In the genomic region with DNA sequence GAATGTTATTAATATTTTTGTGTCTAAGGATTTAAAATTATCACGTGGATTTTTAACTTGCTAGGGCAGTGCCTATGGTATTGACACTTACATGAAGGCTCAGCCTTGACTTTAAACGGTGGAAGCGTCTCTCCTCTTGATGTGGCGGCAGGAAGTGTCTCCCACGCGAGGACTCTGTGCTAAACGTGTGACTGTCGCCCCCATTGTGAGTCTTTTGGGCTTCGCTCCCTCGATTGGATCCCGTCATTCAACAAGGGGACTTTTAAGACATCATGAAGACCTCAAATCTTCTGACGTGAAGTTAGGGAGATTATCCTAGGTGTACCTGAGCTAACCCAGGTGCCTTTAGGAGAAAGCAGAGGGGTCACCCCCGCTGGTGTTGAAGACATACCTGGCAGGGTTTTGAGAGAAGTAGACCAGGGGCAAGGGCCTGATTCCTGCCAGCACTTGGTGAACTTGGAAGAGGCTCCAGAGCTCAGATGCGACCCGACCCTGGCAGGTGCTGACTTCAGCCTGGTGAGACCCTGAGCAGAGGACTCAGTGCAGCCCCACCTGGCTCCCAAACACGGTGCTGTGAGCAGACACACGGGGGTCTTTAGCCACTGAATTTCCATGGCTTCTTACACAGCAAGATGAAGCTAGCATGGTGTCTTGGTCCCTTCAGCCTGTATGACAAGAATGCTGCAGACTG, we compare ENCODE assay signal across 26 cellular contexts. TPM values are rescaled to one million over a fixed set of nuclear protein-coding genes. Genes with fewer than 3 reads are reported as not detected.
"Had no signal": no experiment of that assay in that cellular context is flagged by ENCODE, and none has a peak within 500 bp of the region (broad histone marks: within the 10 kb centered on the region; RNA-seq: fewer than 3 reads in every experiment).

No MANE protein-coding gene starts in this region.

- H3K36me3 ChIP-seq: gastrocnemius medialis, left lung, lower lobe of right lung had no signal

- H3K27me3 ChIP-seq: esophagus squamous epithelium, gastrocnemius medialis had no signal

- H3K27ac Mint-ChIP-seq: dendritic cell treated with granulocyte-macrophage colony-stimulating factor and Interleukin-4, amounts not matched to agents 40 ng/mL and 50 ng/mL, for 4 days; effector memory CD8-positive, alpha-beta T cell; endodermal cell had no signal

- ATAC-seq: effector memory CD8-positive, alpha-beta T cell; esophagus mucosa; gastrocnemius medialis; heart right ventricle; left cardiac atrium; left lung; left ventricle myocardium superior had no signal

- H3K27ac ChIP-seq: epithelial cell of prostate, esophagus squamous epithelium, gastrocnemius medialis, heart right ventricle, left lung, lower lobe of right lung had no signal

- H3K4me3 ChIP-seq: esophagus squamous epithelium, gastrocnemius medialis, heart right ventricle, left lung, lower lobe of right lung had no signal

- H3K4me3 Mint-ChIP-seq: dendritic cell treated with granulocyte-macrophage colony-stimulating factor and Interleukin-4, amounts not matched to agents 40 ng/mL and 50 ng/mL, for 4 days; effector memory CD8-positive, alpha-beta T cell; endodermal cell had no signal

- DNase-seq: cortex of kidney; effector CD8-positive, alpha-beta T cell; effector memory CD8-positive, alpha-beta T cell; endodermal cell; erythroblast; esophagus squamous epithelium; foreskin fibroblast; foreskin melanocyte; gastrocnemius medialis; glutamatergic neuron; heart right ventricle; hippocampal formation; left cardiac atrium; left lung; left ventricle myocardium superior; lower lobe of right lung; mesenchymal stem cell; midbrain had no signal

- H3K9me3 ChIP-seq: esophagus squamous epithelium, gastrocnemius medialis, heart right ventricle, left lung, lower lobe of right lung had no signal

- H3K4me1 Mint-ChIP-seq: endodermal cell had no signal

- H3K4me1 ChIP-seq: gastrocnemius medialis, heart right ventricle, left lung, lower lobe of right lung had no signal

- H3K9me3 Mint-ChIP-seq: dendritic cell treated with granulocyte-macrophage colony-stimulating factor and Interleukin-4, amounts not matched to agents 40 ng/mL and 50 ng/mL, for 4 days; effector memory CD8-positive, alpha-beta T cell; endodermal cell had no signal

RNA-seq across cellular contexts. Expression of gene IRX4, which starts 55.7 kb away (rescaled TPM):
- total RNA-seq: dermis microvascular lymphatic vessel endothelial cell, glomerular endothelial cell, left lung, lower lobe of right lung, lung microvascular endothelial cell, mononuclear cell, mucosa of gallbladder had no signal
